9 cellular contexts compared by ENCODE assay signal in genomic region chr7:75937958-75938786, GRCh38. TPM values are rescaled to one million over a fixed set of nuclear protein-coding genes. Genes with fewer than 3 reads are reported as not detected.
DNase-seq lines count a peak whose midpoint lies in the region; ATAC-seq and TF ChIP-seq lines count a peak whose summit lies in the region.
"Had no signal": no experiment of that assay in that cellular context is flagged by ENCODE, and none has a peak within 500 bp of the region (broad histone marks: within the 10 kb centered on the region; RNA-seq: fewer than 3 reads in every experiment).

No MANE protein-coding gene starts in this region.

- ATAC-seq in aorta (ENCODE audit: low FRiP score) (peak; percentile 85), HG02571 (IDR thresholded peaks at IDR 0.05; ENCODE audit: unreplicated experiment) (no peak)

- intact Hi-C loops in aorta (cut with DNase I), result no loop called here
- intact Hi-C loops in OCI-LY7 (cut with micrococcal nuclease; ENCODE audit: unreplicated experiment), result no loop called here

- no peaks in the 10 kb centered on the region for H3K27me3 ChIP-seq in endodermal cell (ENCODE audit: control insufficient read depth, insufficient read depth, low read length, poor library complexity, severe bottlenecking)
- no peaks in the 10 kb centered on the region for H3K27me3 ChIP-seq in mesenchymal stem cell (ENCODE audit: control insufficient read depth in 1 of 2, insufficient read depth in 1 of 2, low read length in 2 of 2)
- no peaks in the 10 kb centered on the region for H3K27me3 ChIP-seq in aorta (ENCODE audit: control insufficient read depth in 1 of 2, insufficient read depth in 2 of 2, low read length in 1 of 2)
- H3K27me3 ChIP-seq: BLaER1 had no signal

- no peak overlapping the region for H2BK5ac ChIP-seq in mesenchymal stem cell (ENCODE audit: low read depth, low read length, poor library complexity, severe bottlenecking)

- peak overlapping the region; percentile 54 for H4K8ac ChIP-seq in mesenchymal stem cell (ENCODE audit: low read length)

- no peak overlapping the region for H3K4me3 ChIP-seq in endodermal cell (ENCODE audit: low read length)
- H3K4me3 ChIP-seq in mesenchymal stem cell (ENCODE audit: insufficient read depth in 1 of 2, low read depth in 1 of 2, low read length in 2 of 2), result no peak overlapping the region
- H3K4me3 ChIP-seq in aorta (ENCODE audit: low read length in 2 of 2), result no peak overlapping the region
- no peak overlapping the region for H3K4me3 ChIP-seq in OCI-LY7 (ENCODE audit: low read depth, low read length, poor library complexity, severe bottlenecking)
- H3K4me3 ChIP-seq: BLaER1 had no signal

- H2BK120ac ChIP-seq in mesenchymal stem cell (ENCODE audit: low read depth, low read length), result peak overlapping the region; percentile 23

- TF ChIP-seq CTCF in endodermal cell (conservative IDR thresholded peaks at IDR 0.05) (no peak), OCI-LY7 (conservative IDR thresholded peaks at IDR 0.05; ENCODE audit: low read length) (no peak)

- peak overlapping the region in 1 of 2 experiments; percentile 32 for H3K4ac ChIP-seq in mesenchymal stem cell (ENCODE audit: low read depth in 1 of 2, low read length in 2 of 2)

- peak overlapping the region; percentile 63 to 85 for H3K18ac ChIP-seq in mesenchymal stem cell (ENCODE audit: low read depth in 1 of 2, low read length in 2 of 2)

- peak overlapping the region; percentile 27 for H3K27ac Mint-ChIP-seq in endodermal cell

- H3K4me1 Mint-ChIP-seq in endodermal cell, result no peaks in the 10 kb centered on the region

- WGBS in endodermal cell (ENCODE audit: insufficient coverage in 1 of 2, insufficient read length in 1 of 2), 2 experiments, result 86 to 92% methylated on average over 14 to 15 of the region's 15 CpGs
- WGBS in mesenchymal stem cell, result 55% methylated on average over 14 of the region's 15 CpGs
- WGBS in aorta, 2 donors, result 55 to 57% methylated on average over 15 of the region's 15 CpGs

- peaks cover 38% of the 10 kb centered on the region for H3K36me3 Mint-ChIP-seq in endodermal cell (ENCODE audit: low read depth)

- H2AK5ac ChIP-seq in mesenchymal stem cell (ENCODE audit: low read length, severe bottlenecking), result no peak overlapping the region

- H2BK15ac ChIP-seq in mesenchymal stem cell (ENCODE audit: low read depth, poor library complexity, severe bottlenecking), result no peak overlapping the region

- H2AFZ ChIP-seq in mesenchymal stem cell (ENCODE audit: low read depth, low read length) (no peak overlapping the region), OCI-LY7 (ENCODE audit: low read length) (no peak overlapping the region)

- H2BK12ac ChIP-seq in mesenchymal stem cell (ENCODE audit: low read length in 2 of 2), result peak overlapping the region; percentile 18 to 37

- H3K23ac ChIP-seq in mesenchymal stem cell (ENCODE audit: low read length in 2 of 2), result peak overlapping the region in 1 of 2 experiments; percentile 2

- H3K9me3 Mint-ChIP-seq in endodermal cell, result peaks cover 6% of the 10 kb centered on the region

- H3K9ac ChIP-seq in endodermal cell (ENCODE audit: extremely low read depth, low read length, poor library complexity, severe bottlenecking) (no peak overlapping the region), mesenchymal stem cell (ENCODE audit: low read length) (peak overlapping the region; percentile 72)
- H3K9ac ChIP-seq: BLaER1 had no signal

- H3K4me2 ChIP-seq in mesenchymal stem cell (ENCODE audit: low read length, poor library complexity, severe bottlenecking) (no peak overlapping the region), OCI-LY7 (ENCODE audit: low read length) (no peak overlapping the region)
- H3K4me2 ChIP-seq: BLaER1 had no signal

- H3K79me2 ChIP-seq in OCI-LY7 (ENCODE audit: insufficient read depth, low read depth, low read length), result no peaks in the 10 kb centered on the region

- POLR2A ChIA-PET in OCI-LY7 (lab: Charles Lee), result interaction anchor here (0.7 to 1.2 kb wide), 3 partner anchors 9 to 286 kb away, joined by 4 to 7 read pairs (median 7); no protein-coding TSS in a partner anchor

- peaks cover 26% of the 10 kb centered on the region for H3K79me1 ChIP-seq in mesenchymal stem cell (replicated peaks; ENCODE audit: low read length, poor library complexity, severe bottlenecking)

- H4K91ac ChIP-seq in mesenchymal stem cell (ENCODE audit: low read length), result peak overlapping the region; percentile 88

- no TSS peak for BruUV-seq in OCI-LY7 (replicated peaks; lab: Mats Ljungman, UMichigan)

- CTCF ChIA-PET in OCI-LY7 (lab: Charles Lee; ENCODE audit: unreplicated experiment), result no interaction called here

- H3K27me3 Mint-ChIP-seq in endodermal cell (ENCODE audit: insufficient read depth), result no peaks in the 10 kb centered on the region

- H3K36me3 ChIP-seq in endodermal cell (ENCODE audit: control insufficient read depth, insufficient read depth, low read length) (peaks cover 18% of the 10 kb centered on the region), mesenchymal stem cell (ENCODE audit: control insufficient read depth in 1 of 2, insufficient read depth in 2 of 2, low read depth in 1 of 2, low read length in 2 of 2) (peaks cover 7 to 14% of the 10 kb centered on the region in 2 experiments), aorta (ENCODE audit: control insufficient read depth in 1 of 2, insufficient read depth in 2 of 2, low read length in 1 of 2) (no peaks in the 10 kb centered on the region), OCI-LY7 (ENCODE audit: insufficient read depth, low read length) (no peaks in the 10 kb centered on the region)

- no peaks in the 10 kb centered on the region for H3K9me2 ChIP-seq in OCI-LY7 (ENCODE audit: insufficient read depth, low read length)

- DNase-seq in NK-92 treated with Interleukin-12 subunit alpha and Interleukin-12 subunit beta, amount 100 ng/mL, for 24 hours (lab: John Stamatoyannopoulos, UW), result peak; percentile 36
- DNase-seq in NK-92 (lab: John Stamatoyannopoulos, UW; ENCODE audit: unreplicated experiment) (no peak), endodermal cell (no peak), mesenchymal stem cell (peak; percentile 96), aorta (peak; percentile 85 to 87), NCI-H146 treated with DMSO at 0.1 percent for 48 hours (lab: John Stamatoyannopoulos, UW; ENCODE audit: unreplicated experiment) (no peak), OCI-LY7 (ENCODE audit: low spot score) (no peak)

- no peaks in the 10 kb centered on the region for H4K20me1 ChIP-seq in OCI-LY7 (ENCODE audit: insufficient read depth, low read length)

- no peaks in the 10 kb centered on the region for H3K9me3 ChIP-seq in endodermal cell (ENCODE audit: control insufficient read depth, low read length)
- no peaks in the 10 kb centered on the region for H3K9me3 ChIP-seq in mesenchymal stem cell (ENCODE audit: control insufficient read depth, low read length)
- no peaks in the 10 kb centered on the region for H3K9me3 ChIP-seq in aorta (ENCODE audit: control insufficient read depth, low read length)
- H3K9me3 ChIP-seq in OCI-LY7 (ENCODE audit: low read length), result no peaks in the 10 kb centered on the region
- H3K9me3 ChIP-seq: BLaER1 had no signal

- H3K27ac ChIP-seq in endodermal cell (ENCODE audit: low read depth, low read length), result no peak overlapping the region
- H3K27ac ChIP-seq in mesenchymal stem cell (ENCODE audit: low read length, poor library complexity, severe bottlenecking), result no peak overlapping the region
- peak overlapping the region in 1 of 2 donors; percentile 34 for H3K27ac ChIP-seq in aorta (ENCODE audit: low read depth in 1 of 2, low read length in 2 of 2)
- no peak overlapping the region for H3K27ac ChIP-seq in OCI-LY7 (ENCODE audit: low read depth, low read length, poor library complexity, severe bottlenecking)
- H3K27ac ChIP-seq: BLaER1 had no signal

- no peak overlapping the region for H3K4me3 Mint-ChIP-seq in endodermal cell

- H3K14ac ChIP-seq in mesenchymal stem cell (ENCODE audit: low read length in 2 of 2), result no peak overlapping the region

- H3K4me1 ChIP-seq in endodermal cell (ENCODE audit: control insufficient read depth, insufficient read depth, low read length) (no peaks in the 10 kb centered on the region), mesenchymal stem cell (ENCODE audit: control insufficient read depth, insufficient read depth, low read depth, low read length) (peaks cover 18% of the 10 kb centered on the region), aorta (ENCODE audit: control insufficient read depth in 1 of 2, insufficient read depth in 2 of 2, low read length in 2 of 2) (peaks cover 0 to 5% of the 10 kb centered on the region in 2 donors), OCI-LY7 (ENCODE audit: insufficient read depth, low read length, poor library complexity, severe bottlenecking) (no peaks in the 10 kb centered on the region)
- H3K4me1 ChIP-seq: BLaER1 had no signal

RNA-seq across cellular contexts. Expression of gene POR, which starts 23.2 kb away (rescaled TPM):
- total RNA-seq in endodermal cell, result 10 to 100 TPM; 85.2 to 92.9 TPM
- polyA plus RNA-seq in endodermal cell (2013, experiment 1 of 2), result 96.3 TPM
- polyA plus RNA-seq in endodermal cell (2013, experiment 2 of 2), result 80.9 TPM
- polyA plus RNA-seq in mesenchymal stem cell (2013, experiment 1 of 2), result 76.9 TPM
- 80.1 TPM for polyA plus RNA-seq in mesenchymal stem cell (2013, experiment 2 of 2)
- total RNA-seq in aorta, result 100 to 1,000 TPM in 1 of 2 donors, 10 to 100 TPM in 1; 87.4 to 121 TPM
- polyA plus RNA-seq in aorta, result 10 to 100 TPM; 40.4 to 71.8 TPM
- total RNA-seq in OCI-LY7 (2014; rRNA removed; shearing (Covaris generic)), result 30.8 and 41.5 TPM in 2 replicates
- 38.3 and 45.2 TPM in 2 replicates for total RNA-seq in OCI-LY7 (2022)

RNA-seq across cellular contexts. Expression of gene TMEM120A, which starts 56.2 kb away (rescaled TPM):
- total RNA-seq in endodermal cell (10 to 100 TPM; 18.8 to 19.1 TPM), aorta (10 to 100 TPM; 53.8 to 75.1 TPM), OCI-LY7 (2022) (22.1 and 23.0 TPM in 2 replicates)
- polyA plus RNA-seq in endodermal cell (2013, experiment 1 of 2), result 28.4 TPM
- polyA plus RNA-seq in endodermal cell (2013, experiment 2 of 2), result 30.6 TPM
- polyA plus RNA-seq in mesenchymal stem cell (2013, experiment 1 of 2), result 54.5 TPM
- 54.2 TPM for polyA plus RNA-seq in mesenchymal stem cell (2013, experiment 2 of 2)
- 100 to 1,000 TPM in 1 of 2 donors, 10 to 100 TPM in 1; 84.0 to 144 TPM for polyA plus RNA-seq in aorta
- 12.4 and 18.1 TPM in 2 replicates for total RNA-seq in OCI-LY7 (2014; rRNA removed; shearing (Covaris generic))

RNA-seq across cellular contexts. Expression of gene RHBDD2, which starts 59.3 kb away (rescaled TPM):
- total RNA-seq in endodermal cell (10 to 100 TPM; 51.6 to 68.9 TPM), aorta (10 to 100 TPM; 31.1 to 40.1 TPM), OCI-LY7 (2022) (18.6 and 23.8 TPM in 2 replicates)
- polyA plus RNA-seq in endodermal cell (2013, experiment 1 of 2), result 76.5 TPM
- polyA plus RNA-seq in endodermal cell (2013, experiment 2 of 2), result 71.4 TPM
- polyA plus RNA-seq in mesenchymal stem cell (2013, experiment 1 of 2), result 78.6 TPM
- 78.6 TPM for polyA plus RNA-seq in mesenchymal stem cell (2013, experiment 2 of 2)
- polyA plus RNA-seq in aorta, result 10 to 100 TPM; 23.9 to 71.3 TPM
- total RNA-seq in OCI-LY7 (2014; rRNA removed; shearing (Covaris generic)), result 10.9 and 20.3 TPM in 2 replicates

Comparison
In these comparisons a context has a peak if more than half of its experiments do, and no peak if none do; other contexts are left out.
1. DNase-seq: peak in NK-92 treated with Interleukin-12 subunit alpha and Interleukin-12 subunit beta, amount 100 ng/mL, for 24 hours (single experiment), mesenchymal stem cell (single experiment) and aorta (2 of 2); none in NK-92 (single experiment), endodermal cell (single experiment), NCI-H146 treated with DMSO at 0.1 percent for 48 hours (single experiment) and OCI-LY7 (single experiment).